In the genomic region with DNA sequence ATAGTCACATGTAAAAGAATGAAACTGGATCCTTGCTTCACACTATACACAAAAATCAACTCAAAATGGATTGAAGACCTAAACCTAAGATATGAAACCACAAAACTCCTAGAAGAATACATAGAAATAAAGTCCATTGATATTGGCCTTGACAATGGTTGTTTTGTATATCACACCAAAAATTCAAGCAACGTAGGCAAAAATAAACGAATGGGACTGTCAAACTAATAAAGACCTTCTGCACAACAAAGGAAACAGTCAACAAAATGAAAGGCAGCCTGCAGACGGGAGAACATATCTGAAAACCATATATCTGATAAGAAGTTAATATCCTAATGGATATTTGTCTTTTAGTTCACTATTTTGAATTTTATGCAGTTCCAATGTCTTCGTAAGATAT, we compare ENCODE assay signal across 6 cellular contexts.
"Had no signal": no experiment of that assay in that cellular context is flagged by ENCODE, and none has a peak within 500 bp of the region (broad histone marks: within the 10 kb centered on the region; RNA-seq: fewer than 3 reads in every experiment).

No MANE protein-coding gene starts in this region.

- FAIRE-seq: HTR-8/SVneo had no signal

- H3K4me2 ChIP-seq: KMS-11 had no signal

- H3K27ac ChIP-seq: HL-60, KMS-11 had no signal

- DNase-seq: IMR-90, KBM-7, KG1 had no signal

- H3K9ac ChIP-seq: KMS-11 had no signal
